In the genomic region with DNA sequence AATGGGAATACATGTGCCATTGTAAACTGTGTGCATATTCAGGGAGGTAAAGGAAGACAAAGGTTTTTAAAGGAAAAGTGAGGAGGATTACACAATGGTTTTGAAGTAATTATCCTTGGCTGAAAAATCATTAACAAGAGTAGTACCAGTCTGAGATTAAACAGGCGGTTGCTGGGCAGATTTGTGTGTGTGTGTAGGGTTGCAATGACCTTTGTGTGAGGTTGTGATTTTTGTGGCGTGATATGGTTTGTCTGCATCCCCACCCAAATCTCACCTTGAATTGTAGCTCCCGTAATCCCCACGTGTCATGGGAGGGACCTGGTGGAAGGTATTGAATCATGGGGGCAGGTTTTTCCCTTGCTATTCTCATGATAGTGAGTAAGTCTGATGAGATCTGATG, we compare ENCODE assay signal across 30 cellular contexts. TPM values are rescaled to one million over a fixed set of nuclear protein-coding genes. Genes with fewer than 3 reads are reported as not detected.
"Had no signal": no experiment of that assay in that cellular context is flagged by ENCODE, and none has a peak within 500 bp of the region (broad histone marks: within the 10 kb centered on the region; RNA-seq: fewer than 3 reads in every experiment).

No MANE protein-coding gene starts in this region.

- H3K9me3 ChIP-seq: colonic mucosa, esophagus muscularis mucosa, esophagus squamous epithelium, gastrocnemius medialis, gastroesophageal sphincter, heart left ventricle, heart right ventricle had no signal

- FAIRE-seq: colon, endometrium, endothelial cell of umbilical vein, frontal cortex had no signal

- H3K4me3 ChIP-seq: colonic mucosa, coronary artery, dorsolateral prefrontal cortex, esophagus muscularis mucosa, esophagus squamous epithelium, gastrocnemius medialis, gastroesophageal sphincter, heart left ventricle, heart right ventricle had no signal

- H3K36me3 ChIP-seq: colonic mucosa, esophagus muscularis mucosa, esophagus squamous epithelium, gastrocnemius medialis, gastroesophageal sphincter, heart left ventricle, heart right ventricle had no signal

- ATAC-seq: effector memory CD8-positive, alpha-beta T cell; esophagus mucosa; foreskin keratinocyte; gastrocnemius medialis; gastroesophageal sphincter; heart left ventricle; heart right ventricle had no signal

- H3K9me3 Mint-ChIP-seq: dendritic cell treated with granulocyte-macrophage colony-stimulating factor and Interleukin-4, amounts not matched to agents 40 ng/mL and 50 ng/mL, for 4 days; effector memory CD8-positive, alpha-beta T cell had no signal

- DNase-seq: colonic mucosa; cortex of kidney; dermis blood vessel endothelial cell; dorsolateral prefrontal cortex; effector CD4-positive, alpha-beta T cell; effector CD8-positive, alpha-beta T cell; effector memory CD4-positive, alpha-beta T cell; effector memory CD8-positive, alpha-beta T cell; endodermal cell; erythroblast; esophagus squamous epithelium; foreskin fibroblast; foreskin keratinocyte; foreskin melanocyte; gastrocnemius medialis; glutamatergic neuron; head of caudate nucleus; heart left ventricle; heart right ventricle had no signal

- H3K27me3 Mint-ChIP-seq: dendritic cell treated with granulocyte-macrophage colony-stimulating factor and Interleukin-4, amounts not matched to agents 40 ng/mL and 50 ng/mL, for 4 days; effector memory CD8-positive, alpha-beta T cell had no signal

- H3K4me3 Mint-ChIP-seq: dendritic cell treated with granulocyte-macrophage colony-stimulating factor and Interleukin-4, amounts not matched to agents 40 ng/mL and 50 ng/mL, for 4 days; effector memory CD8-positive, alpha-beta T cell; endodermal cell had no signal

- H3K4me1 Mint-ChIP-seq: endodermal cell had no signal

- H3K4me1 ChIP-seq: colonic mucosa, esophagus muscularis mucosa, foreskin keratinocyte, gastrocnemius medialis, gastroesophageal sphincter had no signal

- H3K27ac Mint-ChIP-seq: dendritic cell treated with granulocyte-macrophage colony-stimulating factor and Interleukin-4, amounts not matched to agents 40 ng/mL and 50 ng/mL, for 4 days; effector memory CD8-positive, alpha-beta T cell; endodermal cell had no signal

RNA-seq across cellular contexts. Expression of a gene that starts 7.0 kb away (rescaled TPM):
- total RNA-seq: endothelial cell of umbilical vein, epithelial cell of proximal tubule, foreskin keratinocyte, gastrocnemius medialis, glomerular endothelial cell had no signal
